ENCODE assay signal across 8 cellular contexts in the genomic region with DNA sequence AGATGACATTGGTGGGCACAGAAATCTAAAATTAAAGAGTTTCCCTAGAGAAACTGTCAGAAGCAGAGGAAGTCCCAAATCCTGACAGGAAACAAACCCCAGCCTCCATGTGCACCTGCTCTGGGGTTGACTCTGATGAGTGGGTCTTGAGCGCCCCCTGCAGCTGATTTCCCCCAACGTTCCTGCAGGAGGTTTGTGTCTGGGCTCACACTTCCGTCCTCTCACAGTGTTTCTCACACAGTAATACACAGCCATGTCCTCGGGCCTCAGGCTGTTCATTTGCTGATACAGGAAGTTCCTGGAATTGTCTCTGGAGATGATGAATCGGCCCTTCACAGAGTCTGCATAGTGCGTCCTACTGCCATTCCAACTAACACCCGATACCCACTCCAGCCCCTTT.
DNase-seq lines count a peak whose midpoint lies in the region; ATAC-seq and TF ChIP-seq lines count a peak whose summit lies in the region.
"Not testable (repeated sequence)": the region's sequence is repeated elsewhere in the genome, so short reads cannot be mapped to it uniquely, and the experiment has no call there.

No MANE protein-coding gene starts in this region.

- not testable (repeated sequence) for H3K9me3 Mint-ChIP-seq in activated naive CD8-positive, alpha-beta T cell treated with anti-CD3 and anti-CD28 coated beads, Interleukin-2, amount 50 U/mL, for 24 hours

- TF ChIP-seq CTCF in BE2C (IDR thresholded peaks at IDR 0.05; ENCODE audit: low read depth, low read length) (peak; percentile 25), GM12865 (IDR thresholded peaks at IDR 0.05; ENCODE audit: insufficient read depth, low read depth, low read length, missing control alignments) (peak; percentile 6)

- not testable (repeated sequence) for ATAC-seq in activated naive CD8-positive, alpha-beta T cell treated with anti-CD3 and anti-CD28 coated beads, Interleukin-2, amount 50 U/mL, for 24 hours

- DNase-seq in BE2C: peak; percentile 25
- DNase-seq in GM12865 (ENCODE audit: low read depth): not testable (repeated sequence)
- DNase-seq in NCI-H82 (lab: John Stamatoyannopoulos, UW): peak; percentile 6
- peak; percentile 63 to 75 for DNase-seq in activated CD4-positive, alpha-beta T cell treated with anti-CD3 and anti-CD28 coated beads for 24 hours (ENCODE audit: low read depth in 2 of 2)
- peak; percentile 67 for DNase-seq in activated T-cell treated with anti-CD3 and anti-CD28 coated beads for 48 hours (ENCODE audit: low read depth)
- DNase-seq in activated naive CD8-positive, alpha-beta T cell treated with anti-CD3 and anti-CD28 coated beads, Interleukin-2, amount 50 U/mL, for 24 hours: peak; percentile 80
- peak; percentile 84 for DNase-seq in stimulated activated CD4-positive, alpha-beta T cell treated with anti-CD3 and anti-CD28 coated beads, Interleukin-15, amount 100 ng/mL, for 24 hours
- DNase-seq in stimulated activated CD8-positive, alpha-beta memory T cell treated with anti-CD3 and anti-CD28 coated beads, Interleukin-2, amount 100 ng/mL, for 1 hour (ENCODE audit: low read depth in 2 of 2): peak; percentile 31 to 37

- not testable (repeated sequence) for H3K36me3 Mint-ChIP-seq in activated naive CD8-positive, alpha-beta T cell treated with anti-CD3 and anti-CD28 coated beads, Interleukin-2, amount 50 U/mL, for 24 hours (ENCODE audit: low read depth)

- H3K4me3 ChIP-seq in BE2C (ENCODE audit: low read depth, low read length); GM12865 (ENCODE audit: low read depth, low read length): not testable (repeated sequence)

- peaks cover 28% of the 10 kb centered on the region for H3K4me1 Mint-ChIP-seq in activated naive CD8-positive, alpha-beta T cell treated with anti-CD3 and anti-CD28 coated beads, Interleukin-2, amount 50 U/mL, for 24 hours

- not testable (repeated sequence) for H3K9me3 ChIP-seq in BE2C

- H3K4me1 ChIP-seq in BE2C: not testable (repeated sequence)

- H3K4me3 Mint-ChIP-seq in activated naive CD8-positive, alpha-beta T cell treated with anti-CD3 and anti-CD28 coated beads, Interleukin-2, amount 50 U/mL, for 24 hours: not testable (repeated sequence)

- H3K27me3 Mint-ChIP-seq in activated naive CD8-positive, alpha-beta T cell treated with anti-CD3 and anti-CD28 coated beads, Interleukin-2, amount 50 U/mL, for 24 hours: peaks cover 48% of the 10 kb centered on the region

- H3K27me3 ChIP-seq in BE2C: peaks cover 36% of the 10 kb centered on the region

- not testable (repeated sequence) for H3K36me3 ChIP-seq in BE2C

- not testable (repeated sequence) for H3K27ac Mint-ChIP-seq in activated naive CD8-positive, alpha-beta T cell treated with anti-CD3 and anti-CD28 coated beads, Interleukin-2, amount 50 U/mL, for 24 hours
